In genomic region chr4:83536649-83537352, GRCh38 we compare ENCODE assay signal across 8 cellular contexts. TPM values are rescaled to one million over a fixed set of nuclear protein-coding genes. Genes with fewer than 3 reads are reported as not detected.
DNase-seq lines count a peak whose midpoint lies in the region; ATAC-seq and TF ChIP-seq lines count a peak whose summit lies in the region.

No MANE protein-coding gene starts in this region.

- H3K36me3 ChIP-seq in A673 (ENCODE audit: insufficient read depth, low read length, poor library complexity, severe bottlenecking) (no peaks in the 10 kb centered on the region), HUES6 (ENCODE audit: control insufficient read depth, insufficient read depth, low read length) (no peaks in the 10 kb centered on the region), mucosa of descending colon (ENCODE audit: low read depth) (no peaks in the 10 kb centered on the region)

- H3K36me3 Mint-ChIP-seq in chondrocyte (ENCODE audit: low read depth), result no peaks in the 10 kb centered on the region

- DNase-seq in A673 (ENCODE audit: low spot score) (no peak), chondrocyte (ENCODE audit: low spot score) (no peak), mucosa of descending colon (peak in 2 of 3 donors; percentile 19 to 55), EL (no peak)
- no peak for DNase-seq in stimulated activated naive CD4-positive, alpha-beta T cell treated with Interleukin-2 at 50 U/mL for 16 hours (lab: John Stamatoyannopoulos, UW)
- no peak for DNase-seq in stimulated activated CD4-positive, alpha-beta T cell treated with anti-CD3 and anti-CD28 coated beads, Interleukin-12 subunit alpha, Interleukin-12 subunit beta, amount 100 ng/mL, for 4 hours

- H3K4me3 ChIP-seq in A673 (ENCODE audit: low read depth, low read length, poor library complexity, severe bottlenecking) (peak overlapping the region; percentile 58), HUES6 (ENCODE audit: low read depth, low read length) (peak overlapping the region; percentile 64), mucosa of descending colon (peak overlapping the region; percentile 38)

- H3K4me3 Mint-ChIP-seq in chondrocyte (ENCODE audit: unreplicated experiment), result peak overlapping the region; percentile 80

- intact Hi-C loops in A673 (cut with micrococcal nuclease; ENCODE audit: unreplicated experiment), result no loop called here
- intact Hi-C loops in mucosa of descending colon (cut with DNase I, micrococcal nuclease), result no loop called here

- H3K27me3 ChIP-seq in A673 (replicated peaks; ENCODE audit: insufficient read depth, low read depth, low read length, poor library complexity), result no peaks in the 10 kb centered on the region
- peaks cover 65% of the 10 kb centered on the region for H3K27me3 ChIP-seq in HUES6 (ENCODE audit: control insufficient read depth, insufficient read depth, low read length)

- no TSS peak for BruUV-seq in A673 (replicated peaks; lab: Mats Ljungman, UMichigan)

- ATAC-seq in mucosa of descending colon (no peak), HG03139 (IDR thresholded peaks at IDR 0.05; ENCODE audit: unreplicated experiment) (no peak)

- peaks cover 15% of the 10 kb centered on the region for H3K4me1 Mint-ChIP-seq in chondrocyte (ENCODE audit: low read depth)

- TF ChIP-seq CTCF in A673 (conservative IDR thresholded peaks at IDR 0.05; ENCODE audit: low read depth, low read length), result no peak
- TF ChIP-seq CTCF in chondrocyte (IDR thresholded peaks at IDR 0.05), result no peak
- TF ChIP-seq CTCF in mucosa of descending colon (IDR thresholded peaks at IDR 0.05), result no peak

- H3K4me1 ChIP-seq in A673 (ENCODE audit: insufficient read depth, low read length, poor library complexity, severe bottlenecking), result no peaks in the 10 kb centered on the region
- no peaks in the 10 kb centered on the region for H3K4me1 ChIP-seq in HUES6 (ENCODE audit: control insufficient read depth, insufficient read depth, low read length)
- H3K4me1 ChIP-seq in mucosa of descending colon (ENCODE audit: low read depth), result peaks cover 3% of the 10 kb centered on the region

- H3K27ac Mint-ChIP-seq in chondrocyte (ENCODE audit: unreplicated experiment), result no peak overlapping the region

- H3K9me3 Mint-ChIP-seq in chondrocyte (ENCODE audit: low read depth), result no peaks in the 10 kb centered on the region

- peaks cover 36% of the 10 kb centered on the region for H3K27me3 Mint-ChIP-seq in chondrocyte (ENCODE audit: low read depth)

- peak overlapping the region; percentile 41 for H3K9ac ChIP-seq in HUES6 (ENCODE audit: low read length)

- H3K27ac ChIP-seq in A673 (ENCODE audit: low read depth, low read length, poor library complexity, severe bottlenecking) (no peak overlapping the region), HUES6 (ENCODE audit: low read depth, low read length) (no peak overlapping the region)

- CTCF ChIA-PET in A673 (lab: Charles Lee), result no interaction called here

- H3K9me3 ChIP-seq in A673 (ENCODE audit: low read depth, low read length, poor library complexity, severe bottlenecking), result no peaks in the 10 kb centered on the region
- no peaks in the 10 kb centered on the region for H3K9me3 ChIP-seq in HUES6 (ENCODE audit: control insufficient read depth, insufficient read depth, low read depth, low read length)
- H3K9me3 ChIP-seq in mucosa of descending colon, result no peaks in the 10 kb centered on the region

- POLR2A ChIA-PET in A673 (lab: Charles Lee; ENCODE audit: low non-redundant PET), result no interaction called here

RNA-seq across cellular contexts. Expression of gene GPAT3, which starts 0.9 kb away (rescaled TPM):
- total RNA-seq in A673 (2021) (0.74 and 1.2 TPM in 2 replicates), chondrocyte (0.07 to 0.17 TPM (median 0.15 TPM) in 3 replicates), mucosa of descending colon (10 to 100 TPM; 16.7 to 43.3 (median 26.4) TPM)

RNA-seq across cellular contexts. Expression of gene ABRAXAS1, which starts 51.9 kb away (rescaled TPM):
- total RNA-seq in A673 (2021), result 17.6 and 19.9 TPM in 2 replicates
- 11.0 to 14.6 TPM (median 12.2 TPM) in 3 replicates for total RNA-seq in chondrocyte
- 10 to 100 TPM in 2 of 3 donors, 1 to 10 TPM in 1; 7.7 to 14.8 (median 10.0) TPM for total RNA-seq in mucosa of descending colon

Comparison
In these comparisons a context has a peak if more than half of its experiments do, and no peak if none do; other contexts are left out.
1. DNase-seq: peak in mucosa of descending colon (2 of 3); none in A673 (single experiment), chondrocyte (single experiment), EL (single experiment), stimulated activated naive CD4-positive, alpha-beta T cell treated with Interleukin-2 at 50 U/mL for 16 hours (single experiment) and stimulated activated CD4-positive, alpha-beta T cell treated with anti-CD3 and anti-CD28 coated beads, Interleukin-12 subunit alpha, Interleukin-12 subunit beta, amount 100 ng/mL, for 4 hours (single experiment).
2. Peak in every context shown above with its lines, with median percentiles within 50 percentile points of each other: H3K4me3 ChIP-seq.